12 cellular contexts compared by ENCODE assay signal in the genomic region with DNA sequence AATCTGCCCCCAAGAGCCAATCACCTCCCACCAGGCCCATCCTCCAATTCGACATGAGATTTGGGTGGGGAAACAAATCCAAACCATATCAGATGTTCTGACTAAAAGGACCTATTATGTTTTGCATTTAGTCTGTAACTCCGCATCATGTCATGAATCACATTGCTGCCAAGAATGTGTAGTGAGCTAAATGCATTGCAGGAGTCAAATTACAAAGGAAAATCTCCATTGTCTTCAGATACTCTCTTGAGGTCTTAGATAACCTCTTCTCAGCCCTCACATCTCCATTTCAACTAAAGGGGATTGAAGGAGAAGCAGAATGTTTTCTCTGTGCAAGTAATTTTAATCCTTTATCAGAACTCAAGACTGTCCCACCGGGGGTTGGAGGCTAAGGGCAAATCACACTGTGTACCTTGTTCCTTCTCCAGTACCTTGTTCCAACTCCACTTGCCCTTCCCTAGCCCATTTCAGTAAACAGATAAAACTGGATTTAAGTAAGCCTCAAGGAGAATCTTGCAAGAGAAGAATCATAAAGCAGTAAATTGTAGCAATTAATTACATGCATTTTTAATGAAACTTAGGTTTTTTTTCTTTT. TPM values are rescaled to one million over a fixed set of nuclear protein-coding genes. Genes with fewer than 3 reads are reported as not detected.
A peak's percentile ranks its signal among the peaks of the same experiment; 100 is the strongest.
DNase-seq lines count a peak whose midpoint lies in the region; ATAC-seq, FAIRE-seq and TF ChIP-seq lines count a peak whose summit lies in the region.
"Had no signal": no experiment of that assay in that cellular context is flagged by ENCODE, and none has a peak within 500 bp of the region (broad histone marks: within the 10 kb centered on the region; RNA-seq: fewer than 3 reads in every experiment).

No MANE protein-coding gene starts in this region.

- no peaks in the 10 kb centered on the region for H3K27me3 Mint-ChIP-seq in Calu3 (ENCODE audit: unreplicated experiment)
- H3K27me3 Mint-ChIP-seq: activated naive CD8-positive, alpha-beta T cell had no signal

- peak; percentile 10 for DNase-seq in NCI-H748 (lab: John Stamatoyannopoulos, UW; ENCODE audit: unreplicated experiment)
- no peak for DNase-seq in NCI-H748 treated with DMSO at 0.1 percent for 48 hours (lab: John Stamatoyannopoulos, UW)
- DNase-seq in NT2/D1 (ENCODE audit: low read depth, low spot score), result peak; percentile 16
- DNase-seq in endothelial cell of umbilical vein (ENCODE audit: low read depth, low spot score), result peak; percentile 85
- DNase-seq in sciatic nerve (ENCODE audit: low spot score), result no peak
- no peak for DNase-seq in Calu3
- no peak for DNase-seq in SKM-1 (lab: John Stamatoyannopoulos, UW; ENCODE audit: unreplicated experiment)
- DNase-seq: NCI-H1092, psoas muscle had no signal

- intact Hi-C loops in endothelial cell of umbilical vein (cut with micrococcal nuclease) (loop anchor here (10.0 kb wide), 2 partner anchors 156 to 566 kb away; no protein-coding TSS in a partner anchor), sciatic nerve (cut with DNase I) (loop anchor here (10.0 kb wide), 1 partner anchor 256 kb away; no protein-coding TSS in a partner anchor), Calu3 (cut with micrococcal nuclease; ENCODE audit: unreplicated experiment) (no loop called here)

- H3K9me3 Mint-ChIP-seq in Calu3 (ENCODE audit: low read depth, unreplicated experiment), result peaks cover 4% of the 10 kb centered on the region

- no peaks in the 10 kb centered on the region for H3K4me1 Mint-ChIP-seq in Calu3 (ENCODE audit: low read depth, unreplicated experiment)

- no peaks in the 10 kb centered on the region for H3K36me3 ChIP-seq in NT2/D1 (ENCODE audit: insufficient read depth, insufficient read length, low read length)
- no peaks in the 10 kb centered on the region for H3K36me3 ChIP-seq in endothelial cell of umbilical vein (ENCODE audit: control insufficient read depth in 2 of 2, extremely low read depth in 1 of 2, insufficient read depth in 2 of 2, low read length in 2 of 2)

- no peaks in the 10 kb centered on the region for H3K36me3 Mint-ChIP-seq in Calu3 (ENCODE audit: insufficient read depth, unreplicated experiment)
- H3K36me3 Mint-ChIP-seq: activated naive CD8-positive, alpha-beta T cell; mesothelial cell of epicardium had no signal

- no peaks in the 10 kb centered on the region for H3K4me1 ChIP-seq in NT2/D1 (ENCODE audit: insufficient read depth, insufficient read length)
- peaks cover 12% of the 10 kb centered on the region for H3K4me1 ChIP-seq in endothelial cell of umbilical vein (ENCODE audit: control insufficient read depth, extremely low read depth, insufficient read depth, low read length)
- H3K4me1 ChIP-seq: psoas muscle had no signal

- POLR2A ChIA-PET in endothelial cell of umbilical vein (lab: Charles Lee), result no interaction called here

- no peak overlapping the region for H3K4me3 ChIP-seq in NT2/D1 (ENCODE audit: insufficient read length, low read depth)
- no peak overlapping the region for H3K4me3 ChIP-seq in endothelial cell of umbilical vein (replicated peaks in 1 of 3; ENCODE audit: insufficient read depth in 1 of 3, low read depth in 1 of 3, low read length in 3 of 3)
- H3K4me3 ChIP-seq: psoas muscle had no signal

- no peak overlapping the region for H3K27ac Mint-ChIP-seq in Calu3 (ENCODE audit: unreplicated experiment)
- H3K27ac Mint-ChIP-seq: activated naive CD8-positive, alpha-beta T cell; mesothelial cell of epicardium had no signal

- no peaks in the 10 kb centered on the region for H4K20me1 ChIP-seq in endothelial cell of umbilical vein (replicated peaks; ENCODE audit: control insufficient read depth, extremely low read depth, insufficient read depth, low read length)

- H3K9me1 ChIP-seq in endothelial cell of umbilical vein (replicated peaks; ENCODE audit: control insufficient read depth, extremely low read depth, insufficient read depth, low read length), result no peaks in the 10 kb centered on the region

- no peak for TF ChIP-seq POLR2A in endothelial cell of umbilical vein (IDR thresholded peaks at IDR 0.05; ENCODE audit: low read depth, low read length)

- FAIRE-seq in endothelial cell of umbilical vein (lab: Jason Lieb, UNC), result peak; percentile 67

- H3K9ac ChIP-seq in NT2/D1 (ENCODE audit: insufficient read length, low read depth) (no peak overlapping the region), endothelial cell of umbilical vein (replicated peaks; ENCODE audit: extremely low read depth, insufficient read depth, low read length) (no peak overlapping the region)

- BruUV-seq in endothelial cell of umbilical vein (replicated peaks; lab: Mats Ljungman, UMichigan) (no TSS peak), Calu3 (replicated peaks; lab: Mats Ljungman, UMichigan) (no TSS peak)

- no peak overlapping the region for H3K4me2 ChIP-seq in endothelial cell of umbilical vein (ENCODE audit: insufficient read depth, low read length)

- dilution Hi-C loops in endothelial cell of umbilical vein (cut with MboI; ENCODE audit: extremely low pct_ligation_motif_present, low sequenced_read_pairs), result loop anchor here (25.0 kb wide), 1 partner anchor 248 kb away; no protein-coding TSS in a partner anchor

- CTCF ChIA-PET in endothelial cell of umbilical vein (lab: Charles Lee), result interaction anchor here (1.0 to 1.3 kb wide), 6 partner anchors 8 to 401 kb away, joined by 3 to 9 read pairs (median 4); no protein-coding TSS in a partner anchor
- CTCF ChIA-PET in Calu3 (lab: Charles Lee), result no interaction called here

- TF ChIP-seq CTCF in endothelial cell of umbilical vein (IDR thresholded peaks at IDR 0.05; ENCODE audit: extremely low read depth in 1 of 2, insufficient read depth in 1 of 2, low read depth in 1 of 2, low read length in 2 of 2) (no peak), Calu3 (IDR thresholded peaks at IDR 0.05; ENCODE audit: unreplicated experiment) (no peak)

- no peaks in the 10 kb centered on the region for H3K9me3 ChIP-seq in NT2/D1 (ENCODE audit: insufficient read depth, low read length)
- H3K9me3 ChIP-seq in endothelial cell of umbilical vein (replicated peaks; ENCODE audit: control insufficient read depth, insufficient read depth, low read length), result no peaks in the 10 kb centered on the region
- H3K9me3 ChIP-seq: psoas muscle had no signal

- peak; percentile 85 for ATAC-seq in sciatic nerve
- ATAC-seq in GM21528 (IDR thresholded peaks at IDR 0.05; ENCODE audit: low FRiP score, unreplicated experiment), result no peak
- ATAC-seq: psoas muscle had no signal

- no peaks in the 10 kb centered on the region for H3K79me2 ChIP-seq in endothelial cell of umbilical vein (ENCODE audit: control insufficient read depth, insufficient read depth, low read length)

- H3K27me3 ChIP-seq in NT2/D1 (ENCODE audit: insufficient read depth, insufficient read length) (no peaks in the 10 kb centered on the region), endothelial cell of umbilical vein (ENCODE audit: control insufficient read depth in 2 of 2, insufficient read depth in 2 of 2, low read length in 2 of 2) (no peaks in the 10 kb centered on the region)

- H3K4me3 Mint-ChIP-seq in Calu3 (ENCODE audit: low read depth, unreplicated experiment), result no peak overlapping the region
- H3K4me3 Mint-ChIP-seq: activated naive CD8-positive, alpha-beta T cell; mesothelial cell of epicardium had no signal

- peak overlapping the region; percentile 29 for H3K27ac ChIP-seq in endothelial cell of umbilical vein (ENCODE audit: insufficient read depth, low read depth, low read length)
- H3K27ac ChIP-seq: psoas muscle had no signal

- peak overlapping the region; percentile 23 for H2AFZ ChIP-seq in endothelial cell of umbilical vein (ENCODE audit: low read depth, low read length)

TF ChIP-seq in endothelial cell of umbilical vein, 7 proteins besides CTCF, POLR2A, EP300 and RAD21:
- TF ChIP-seq, protein P1, sequence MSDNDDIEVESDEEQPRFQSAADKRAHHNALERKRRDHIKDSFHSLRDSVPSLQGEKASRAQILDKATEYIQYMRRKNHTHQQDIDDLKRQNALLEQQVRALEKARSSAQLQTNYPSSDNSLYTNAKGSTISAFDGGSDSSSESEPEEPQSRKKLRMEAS (IDR thresholded peaks at IDR 0.05; ENCODE audit: insufficient read depth, insufficient read length), result no peak
- no peak for TF ChIP-seq EZH2 (IDR thresholded peaks at IDR 0.05; ENCODE audit: borderline replicate concordance, low read depth, low read length, severe bottlenecking)
- no peak for TF ChIP-seq POLR2AphosphoS5 (IDR thresholded peaks at IDR 0.05; ENCODE audit: insufficient read depth, low read depth, low read length)
- no peak for TF ChIP-seq GATA2 (IDR thresholded peaks at IDR 0.05; ENCODE audit: insufficient read depth, insufficient read length, low read depth, low read length)
- no peak for TF ChIP-seq MYC (IDR thresholded peaks at IDR 0.05; ENCODE audit: low read depth, low read length)
- no peak for TF ChIP-seq JUN (IDR thresholded peaks at IDR 0.05; ENCODE audit: borderline replicate concordance, insufficient read depth, insufficient read length, low read depth)
- no peak for TF ChIP-seq FOS (IDR thresholded peaks at IDR 0.05; ENCODE audit: borderline replicate concordance, insufficient read depth, low read length)
TF ChIP-seq in endothelial cell of umbilical vein: peak in this region for 0.

RNA-seq across cellular contexts. Expression of a gene that starts 34.1 kb away (rescaled TPM):
- total RNA-seq in endothelial cell of umbilical vein (29.2 and 30.7 TPM in 2 replicates), sciatic nerve (16.7 TPM), Calu3 (2022) (11.4 and 13.8 TPM in 2 replicates)
- polyA plus RNA-seq in endothelial cell of umbilical vein, result 14.4 and 19.4 TPM in 2 replicates
- 16.4 and 19.2 TPM in 2 replicates for polyA plus RNA-seq in endothelial cell of umbilical vein (2011; cell fraction: cytosol; rRNA removed)
- 40.5 and 50.8 TPM in 2 replicates for polyA plus RNA-seq in endothelial cell of umbilical vein (2011; cell fraction: nucleus; rRNA removed)
- polyA plus RNA-seq in endothelial cell of umbilical vein (2012), result 34.9 and 46.0 TPM in 2 replicates
- 17.4 and 18.8 TPM in 2 replicates for polyA minus RNA-seq in endothelial cell of umbilical vein
- 5.3 TPM for polyA minus RNA-seq in endothelial cell of umbilical vein (2011; cell fraction: cytosol; rRNA and poly(A)+ RNA removed)
- 28.3 and 41.5 TPM in 2 replicates for polyA minus RNA-seq in endothelial cell of umbilical vein (2011; cell fraction: nucleus; rRNA and poly(A)+ RNA removed)

RNA-seq across cellular contexts. Expression of a gene that starts 35.4 kb away (rescaled TPM):
- total RNA-seq in endothelial cell of umbilical vein (38.6 and 39.0 TPM in 2 replicates), sciatic nerve (25.9 TPM), Calu3 (2022) (38.2 and 39.4 TPM in 2 replicates)
- 7.6 and 9.3 TPM in 2 replicates for polyA plus RNA-seq in endothelial cell of umbilical vein
- 6.3 and 7.2 TPM in 2 replicates for polyA plus RNA-seq in endothelial cell of umbilical vein (2011; cell fraction: cytosol; rRNA removed)
- polyA plus RNA-seq in endothelial cell of umbilical vein (2011; cell fraction: nucleus; rRNA removed), result 18.4 and 22.3 TPM in 2 replicates
- polyA plus RNA-seq in endothelial cell of umbilical vein (2012), result 11.0 and 15.6 TPM in 2 replicates
- 50.4 and 51.9 TPM in 2 replicates for polyA minus RNA-seq in endothelial cell of umbilical vein
- polyA minus RNA-seq in endothelial cell of umbilical vein (2011; cell fraction: cytosol; rRNA and poly(A)+ RNA removed), result 12.3 TPM
- polyA minus RNA-seq in endothelial cell of umbilical vein (2011; cell fraction: nucleus; rRNA and poly(A)+ RNA removed), result 25.1 and 40.1 TPM in 2 replicates

Comparison
In these comparisons a context has a peak if more than half of its experiments do, and no peak if none do; other contexts are left out.
1. DNase-seq: peak in NCI-H748 (single experiment), NT2/D1 (single experiment) and endothelial cell of umbilical vein (single experiment); none in NCI-H748 treated with DMSO at 0.1 percent for 48 hours (single experiment), sciatic nerve (single experiment), Calu3 (single experiment) and SKM-1 (single experiment).